9 cellular contexts compared by ENCODE assay signal in genomic region chr11:105447936-105448702, GRCh38.
"Had no signal": no experiment of that assay in that cellular context is flagged by ENCODE, and none has a peak within 500 bp of the region (broad histone marks: within the 10 kb centered on the region; RNA-seq: fewer than 3 reads in every experiment).

No MANE protein-coding gene starts in this region.

- H3K79me2 ChIP-seq: parathyroid adenoma had no signal

- H3K9me3 ChIP-seq: SJCRH30, thyroid gland had no signal

- H3K36me3 ChIP-seq: esophagus muscularis mucosa, SJCRH30, thyroid gland had no signal

- H3K4me3 Mint-ChIP-seq: T-helper 2 cell treated with Interferon-gamma antibody and Interleukin-4, amounts not matched to agents 5 μg/mL and 100 μg/mL, for 36 hours had no signal

- H3K4me3 ChIP-seq: dorsolateral prefrontal cortex, esophagus muscularis mucosa, SJCRH30, thyroid gland had no signal

- H3K27ac Mint-ChIP-seq: activated naive CD4-positive, alpha-beta T cell treated with anti-CD3 and anti-CD28 coated beads, Interleukin-2, amount 50 U/mL, for 72 hours; T-helper 2 cell treated with Interferon-gamma antibody and Interleukin-4, amounts not matched to agents 5 μg/mL and 100 μg/mL, for 36 hours had no signal

- H2AFZ ChIP-seq: parathyroid adenoma had no signal

- DNase-seq: activated CD4-positive, CD25-positive, alpha-beta regulatory T cell treated with anti-CD3 and anti-CD28 coated beads, Interleukin-2, amount 50 U/mL, for 72 hours; dorsolateral prefrontal cortex; glutamatergic neuron; SJCRH30; thyroid gland had no signal

- H3K27me3 ChIP-seq: dorsolateral prefrontal cortex, esophagus muscularis mucosa, SJCRH30, thyroid gland had no signal

- H3K9ac ChIP-seq: parathyroid adenoma had no signal

- H3K27ac ChIP-seq: dorsolateral prefrontal cortex, esophagus muscularis mucosa, parathyroid adenoma, SJCRH30, thyroid gland had no signal
